1 cellular context compared by ENCODE assay signal in genomic region chr2:128178650-128179460, GRCh38.
TF ChIP-seq lines count a peak whose summit lies in the region.

No MANE protein-coding gene starts in this region.

TF ChIP-seq in H1, 55 proteins besides CTCF, POLR2A, EP300 and RAD21 (continued from another document):
- TF ChIP-seq CBX5 (IDR thresholded peaks at IDR 0.05; ENCODE audit: low read depth, low read length) (no peak), TCF12 (IDR thresholded peaks at IDR 0.05; ENCODE audit: low read depth, low read length) (0 out of 2 replicates have a peak, but pooled peaks have one; percentile 35), HDAC2 (IDR thresholded peaks at IDR 0.05; ENCODE audit: borderline replicate concordance in 1 of 2, low read depth in 2 of 2, low read length in 2 of 2) (no peak), USF2 (IDR thresholded peaks at IDR 0.05; ENCODE audit: low read length) (peak; percentile 69; the same call in 1 of the 2 replicates), SAP30 (IDR thresholded peaks at IDR 0.05; ENCODE audit: insufficient read depth, insufficient replicate concordance, low read length) (no peak), E2F6 (IDR thresholded peaks at IDR 0.05) (no peak), CREB1 (IDR thresholded peaks at IDR 0.05) (0 out of 2 replicates have a peak, but pooled peaks have one; percentile 30), SP1 (IDR thresholded peaks at IDR 0.05; ENCODE audit: low read depth, low read length) (no peak), ATF3 (IDR thresholded peaks at IDR 0.05; ENCODE audit: insufficient read depth, low read depth, low read length) (peak; percentile 72; the same call in 1 of the 2 replicates), NRF1 (IDR thresholded peaks at IDR 0.05; ENCODE audit: low read depth, low read length) (no peak)
